13 cellular contexts compared by ENCODE assay signal in the genomic region with DNA sequence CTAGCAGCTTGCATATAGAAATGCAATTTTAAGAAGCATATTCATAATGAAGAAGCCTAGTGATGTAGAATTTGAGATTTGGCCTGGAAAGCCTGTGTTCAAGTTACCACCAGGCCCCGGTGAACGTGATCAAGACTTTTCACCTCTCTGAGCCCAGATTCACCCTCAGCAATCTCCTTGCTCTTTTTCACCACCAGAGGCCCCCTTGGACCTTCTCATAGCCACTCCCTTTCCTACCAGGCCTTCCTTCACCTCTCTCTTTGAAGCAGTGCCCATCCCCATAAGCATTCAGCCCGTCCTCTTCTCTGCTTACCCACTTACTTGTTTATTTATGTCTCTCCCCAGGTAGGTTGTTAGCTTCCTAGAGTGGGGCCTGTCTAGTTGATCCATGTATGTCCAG.
"Had no signal": no experiment of that assay in that cellular context is flagged by ENCODE, and none has a peak within 500 bp of the region (broad histone marks: within the 10 kb centered on the region; RNA-seq: fewer than 3 reads in every experiment).

No MANE protein-coding gene starts in this region.

- H3K27me3 ChIP-seq: adrenal gland had no signal

- DNase-seq: activated CD4-positive, alpha-beta T cell treated with anti-CD3 and anti-CD28 coated beads for 36 hours; activated CD4-positive, alpha-beta T cell treated with anti-CD3 and anti-CD28 coated beads, Interleukin-2, amount 50 U/mL, for 48 hours; activated gamma-delta T cell; adrenal gland; dermis blood vessel endothelial cell; effector memory CD4-positive, alpha-beta T cell; foreskin fibroblast; hippocampal formation; lower lobe of right lung; stimulated activated CD4-positive, alpha-beta T cell treated with anti-CD3 and anti-CD28 coated beads, Interleukin-12 subunit alpha, Interleukin-12 subunit beta, amount 100 ng/mL, for 4 hours; stimulated activated CD4-positive, alpha-beta T cell treated with anti-CD3 and anti-CD28 coated beads, Interleukin-1b, Interleukin-23, amount 100 ng/mL, for 48 hours; stimulated activated CD8-positive, alpha-beta memory T cell treated with anti-CD3 and anti-CD28 coated beads, Interleukin-4, amount 100 ng/mL, for 48 hours; stimulated activated naive CD4-positive, alpha-beta T cell had no signal

- H3K4me3 ChIP-seq: adrenal gland, lower lobe of right lung had no signal

- H3K36me3 ChIP-seq: adrenal gland, lower lobe of right lung had no signal

- H3K4me1 ChIP-seq: adrenal gland, lower lobe of right lung had no signal

- H3K9me3 ChIP-seq: adrenal gland had no signal

- H3K27ac ChIP-seq: adrenal gland, lower lobe of right lung had no signal
